Comparison of ENCODE assay signal across 35 cellular contexts in the genomic region with DNA sequence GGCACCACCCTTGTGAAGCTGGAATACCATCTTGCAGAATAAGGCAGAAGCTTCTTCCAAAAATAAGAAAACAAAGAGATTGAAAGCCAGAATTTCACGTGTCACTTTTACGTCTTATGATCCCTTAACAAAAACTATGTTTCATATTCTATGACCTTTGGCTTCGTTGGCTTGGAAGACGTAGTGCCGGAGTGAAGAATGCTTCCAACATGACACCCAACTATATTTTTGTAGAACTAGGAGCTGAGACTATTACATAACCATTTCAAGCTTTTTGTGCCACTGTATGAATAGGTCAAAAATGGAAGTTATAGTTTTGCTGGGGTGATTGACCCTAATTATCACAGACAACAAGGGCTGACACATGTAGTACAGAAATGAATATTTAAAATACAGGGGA.
"Had no signal": no experiment of that assay in that cellular context is flagged by ENCODE, and none has a peak within 500 bp of the region (broad histone marks: within the 10 kb centered on the region; RNA-seq: fewer than 3 reads in every experiment).

No MANE protein-coding gene starts in this region.

- H3K4me3 ChIP-seq: MG63 had no signal

- H3K36me3 ChIP-seq: MG63 had no signal

- DNase-seq: Karpas-422, Kasumi-1, KBM-7, KG1, MG63, MM.1S, MV-4-11, NCI-H1048, NCI-H1092, NCI-H1092 treated with DMSO at 0.1 percent for 48 hours, NCI-H1105, NCI-H1105 treated with DMSO at 0.1 percent for 48 hours, NCI-H1417, NCI-H1417 treated with DMSO at 0.1 percent for 48 hours, NCI-H1436, NCI-H1436 treated with DMSO at 0.1 percent for 48 hours, NCI-H146, NCI-H1694, NCI-H1694 treated with DMSO at 0.1 percent for 48 hours, NCI-H187, NCI-H187 treated with DMSO at 0.1 percent for 48 hours, NCI-H1930, NCI-H2029, NCI-H2029 treated with DMSO at 0.1 percent for 48 hours, NCI-H2081, NCI-H2081 treated with DMSO at 0.1 percent for 48 hours, NCI-H2107, NCI-H2171, NCI-H2171 treated with DMSO at 0.1 percent for 48 hours, NCI-H2227 treated with DMSO at 0.1 percent for 48 hours, NCI-H226, NCI-H345, NCI-H446, NCI-H446 treated with DMSO at 0.1 percent for 48 hours had no signal

- H3K27ac ChIP-seq: KMS-11 had no signal

- H3K9me3 ChIP-seq: MG63 had no signal

- H3K27me3 ChIP-seq: MG63 had no signal
